Comparison of ENCODE assay signal across 17 cellular contexts in genomic region chr2:109690457-109690821, GRCh38.
A peak's percentile ranks its signal among the peaks of the same experiment; 100 is the strongest.
DNase-seq lines count a peak whose midpoint lies in the region; ATAC-seq and TF ChIP-seq lines count a peak whose summit lies in the region.
"Had no signal": no experiment of that assay in that cellular context is flagged by ENCODE, and none has a peak within 500 bp of the region (broad histone marks: within the 10 kb centered on the region; RNA-seq: fewer than 3 reads in every experiment).

No MANE protein-coding gene starts in this region.

- H3K4me3 ChIP-seq in A673 (ENCODE audit: low read depth, low read length, poor library complexity, severe bottlenecking) (no peak overlapping the region), endodermal cell (ENCODE audit: low read length) (no peak overlapping the region), skin epidermis (no peak overlapping the region)

- peaks cover 9% of the 10 kb centered on the region for H3K4me1 ChIP-seq in A673 (ENCODE audit: insufficient read depth, low read length, poor library complexity, severe bottlenecking)
- H3K4me1 ChIP-seq in endodermal cell (ENCODE audit: control insufficient read depth, insufficient read depth, low read length), result peaks cover 20% of the 10 kb centered on the region

- WGBS in endodermal cell (ENCODE audit: insufficient coverage in 1 of 2, insufficient read length in 1 of 2), 2 experiments, result 63 to 82% methylated on average over 5 to 6 of the region's 6 CpGs

- POLR2A ChIA-PET in A673 (lab: Charles Lee; ENCODE audit: low non-redundant PET), result no interaction called here

- no peaks in the 10 kb centered on the region for H3K27me3 Mint-ChIP-seq in endodermal cell (ENCODE audit: insufficient read depth)
- no peaks in the 10 kb centered on the region for H3K27me3 Mint-ChIP-seq in mesothelial cell of epicardium (ENCODE audit: low read depth)

- H3K4me3 Mint-ChIP-seq in endodermal cell (no peak overlapping the region), mesothelial cell of epicardium (no peak overlapping the region)
- H3K4me3 Mint-ChIP-seq: activated CD4-positive, alpha-beta T cell treated with anti-CD3 and anti-CD28 coated beads, Interleukin-2, amount 10 ng/mL, durations not matched to agents 24 days and 14 days; activated naive CD8-positive, alpha-beta T cell treated with anti-CD3 and anti-CD28 coated beads, Interleukin-2, amount 10 ng/mL, durations not matched to agents 7 days and 5 days; central memory CD8-positive, alpha-beta T cell; neural crest cell; stimulated activated naive CD8-positive, alpha-beta T cell treated with anti-CD3 and anti-CD28 coated beads, Interleukin-15, amount 100 ng/mL, for 72 hours had no signal

- H3K36me3 Mint-ChIP-seq in endodermal cell (ENCODE audit: low read depth) (no peaks in the 10 kb centered on the region), mesothelial cell of epicardium (no peaks in the 10 kb centered on the region)
- H3K36me3 Mint-ChIP-seq: activated naive CD8-positive, alpha-beta T cell treated with anti-CD3 and anti-CD28 coated beads, Interleukin-2, amount 10 ng/mL, durations not matched to agents 7 days and 5 days had no signal

- CTCF ChIA-PET in A673 (lab: Charles Lee), result no interaction called here

- H3K4me1 Mint-ChIP-seq in endodermal cell (peaks cover 46% of the 10 kb centered on the region), mesothelial cell of epicardium (peaks cover 68% of the 10 kb centered on the region)
- H3K4me1 Mint-ChIP-seq: activated CD4-positive, alpha-beta T cell treated with anti-CD3 and anti-CD28 coated beads, Interleukin-2, amount 10 ng/mL, durations not matched to agents 24 days and 14 days; activated naive CD8-positive, alpha-beta T cell treated with anti-CD3 and anti-CD28 coated beads, Interleukin-2, amount 10 ng/mL, durations not matched to agents 7 days and 5 days; central memory CD8-positive, alpha-beta T cell had no signal

- H3K27ac ChIP-seq in A673 (ENCODE audit: low read depth, low read length, poor library complexity, severe bottlenecking) (no peak overlapping the region), endodermal cell (ENCODE audit: low read depth, low read length) (no peak overlapping the region), skin epidermis (peak overlapping the region in 18 of 21 experiments; percentile 5 to 82 (median 71))
- H3K27ac ChIP-seq: HL-60 had no signal

- no peak for ATAC-seq in GM18867 (IDR thresholded peaks at IDR 0.05; ENCODE audit: unreplicated experiment)
- ATAC-seq: stimulated activated naive CD8-positive, alpha-beta T cell treated with anti-CD3 and anti-CD28 coated beads, Interleukin-15, amount 100 ng/mL, for 72 hours had no signal

- intact Hi-C loops in A673 (cut with micrococcal nuclease; ENCODE audit: unreplicated experiment), result no loop called here

- H3K9me3 Mint-ChIP-seq in endodermal cell, result peaks cover 4% of the 10 kb centered on the region
- no peaks in the 10 kb centered on the region for H3K9me3 Mint-ChIP-seq in mesothelial cell of epicardium
- H3K9me3 Mint-ChIP-seq: neural crest cell had no signal

- BruUV-seq in A673 (replicated peaks; lab: Mats Ljungman, UMichigan), result no TSS peak

- DNase-seq in A673 (ENCODE audit: low spot score) (peak; percentile 70), endodermal cell (peak; percentile 48), mesothelial cell of epicardium (ENCODE audit: low spot score in 2 of 2, unreplicated experiment in 2 of 2) (no peak), NOMO-1 treated with dmso at 0.1 percent for 144 hours (lab: John Stamatoyannopoulos, UW; ENCODE audit: unreplicated experiment) (no peak), foreskin melanocyte (no peak), cerebellum (ENCODE audit: low spot score) (no peak)
- DNase-seq: activated CD4-positive, alpha-beta T cell treated with anti-CD3 and anti-CD28 coated beads, Interleukin-2, amount 10 ng/mL, durations not matched to agents 24 days and 14 days; activated naive CD8-positive, alpha-beta T cell treated with anti-CD3 and anti-CD28 coated beads, Interleukin-2, amount 10 ng/mL, durations not matched to agents 7 days and 5 days; activated T-cell treated with anti-CD3 and anti-CD28 coated beads, Interleukin-2, amount 50 U/mL, for 1 hour; NCI-H1436 treated with DMSO at 0.1 percent for 48 hours; stimulated activated CD4-positive, alpha-beta T cell treated with anti-CD3 and anti-CD28 coated beads, Interleukin-12 subunit alpha, Interleukin-12 subunit beta, amount 100 ng/mL, for 4 hours; stimulated activated naive CD8-positive, alpha-beta T cell treated with anti-CD3 and anti-CD28 coated beads, Interleukin-15, amount 100 ng/mL, for 72 hours had no signal

- H3K36me3 ChIP-seq in A673 (ENCODE audit: insufficient read depth, low read length, poor library complexity, severe bottlenecking) (no peaks in the 10 kb centered on the region), endodermal cell (ENCODE audit: control insufficient read depth, insufficient read depth, low read length) (no peaks in the 10 kb centered on the region)

- TF ChIP-seq CTCF in A673 (conservative IDR thresholded peaks at IDR 0.05; ENCODE audit: low read depth, low read length) (no peak), endodermal cell (conservative IDR thresholded peaks at IDR 0.05) (no peak), mesothelial cell of epicardium (IDR thresholded peaks at IDR 0.05; ENCODE audit: unreplicated experiment) (no peak)

- no peak overlapping the region for H3K9ac ChIP-seq in endodermal cell (ENCODE audit: extremely low read depth, low read length, poor library complexity, severe bottlenecking)

- no peaks in the 10 kb centered on the region for H3K27me3 ChIP-seq in A673 (replicated peaks; ENCODE audit: insufficient read depth, low read depth, low read length, poor library complexity)
- no peaks in the 10 kb centered on the region for H3K27me3 ChIP-seq in endodermal cell (ENCODE audit: control insufficient read depth, insufficient read depth, low read length, poor library complexity, severe bottlenecking)

- H3K27ac Mint-ChIP-seq in endodermal cell, result no peak overlapping the region
- peak overlapping the region; percentile 25 for H3K27ac Mint-ChIP-seq in mesothelial cell of epicardium
- H3K27ac Mint-ChIP-seq: activated CD4-positive, alpha-beta T cell treated with anti-CD3 and anti-CD28 coated beads, Interleukin-2, amount 10 ng/mL, durations not matched to agents 24 days and 14 days; activated naive CD8-positive, alpha-beta T cell treated with anti-CD3 and anti-CD28 coated beads, Interleukin-2, amount 10 ng/mL, durations not matched to agents 7 days and 5 days; stimulated activated naive CD8-positive, alpha-beta T cell treated with anti-CD3 and anti-CD28 coated beads, Interleukin-15, amount 100 ng/mL, for 72 hours had no signal

- H3K9me3 ChIP-seq in A673 (ENCODE audit: low read depth, low read length, poor library complexity, severe bottlenecking), result no peaks in the 10 kb centered on the region
- no peaks in the 10 kb centered on the region for H3K9me3 ChIP-seq in endodermal cell (ENCODE audit: control insufficient read depth, low read length)

Comparison
In these comparisons a context has a peak if more than half of its experiments do, and no peak if none do; other contexts are left out.
1. DNase-seq: peak in A673 (single experiment) and endodermal cell (single experiment); none in mesothelial cell of epicardium (0 of 2), NOMO-1 treated with dmso at 0.1 percent for 144 hours (single experiment), foreskin melanocyte (single experiment) and cerebellum (single experiment).
2. H3K27ac ChIP-seq: peak in skin epidermis (18 of 21); none in A673 (single experiment) and endodermal cell (single experiment).